Comparison of ENCODE assay signal across 24 cellular contexts in the genomic region with DNA sequence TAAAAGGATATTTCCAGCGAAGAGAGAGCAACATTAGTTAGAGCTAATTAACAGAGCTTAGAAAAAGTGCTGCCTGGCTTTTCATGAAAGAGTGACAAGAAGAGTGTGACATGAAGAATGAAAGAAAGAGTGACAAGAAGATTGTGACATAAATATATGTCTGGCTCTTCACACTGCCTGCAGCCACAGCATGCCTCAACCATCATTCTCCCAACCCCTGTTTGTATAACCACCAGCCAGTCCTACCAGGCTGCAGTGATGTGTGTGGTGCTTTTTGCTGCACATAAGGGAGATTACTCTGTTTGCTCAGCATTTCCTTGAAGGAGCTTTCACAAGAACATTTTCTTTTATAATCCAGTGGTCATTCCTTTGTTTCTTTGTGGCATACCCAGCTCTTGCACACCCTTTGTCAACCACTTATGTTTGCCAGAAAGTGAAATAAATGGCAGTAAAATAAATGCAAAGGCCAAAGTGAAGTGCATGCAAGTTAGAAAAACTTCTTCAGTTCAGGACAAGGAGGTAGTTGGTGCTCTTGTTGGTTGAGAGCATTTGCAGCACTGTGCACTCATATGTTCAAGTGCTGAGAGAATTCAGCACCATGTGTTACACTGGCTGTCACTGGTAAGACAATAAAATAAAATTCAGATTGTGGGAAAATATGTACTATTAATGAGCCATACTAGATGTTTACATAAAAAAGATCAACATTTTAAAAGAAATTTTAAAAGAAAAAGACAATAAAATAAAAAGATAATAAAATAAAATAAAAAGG. TPM values are rescaled to one million over a fixed set of nuclear protein-coding genes. Genes with fewer than 3 reads are reported as not detected.
DNase-seq lines count a peak whose midpoint lies in the region; ATAC-seq, FAIRE-seq and TF ChIP-seq lines count a peak whose summit lies in the region.
"Had no signal": no experiment of that assay in that cellular context is flagged by ENCODE, and none has a peak within 500 bp of the region (broad histone marks: within the 10 kb centered on the region; RNA-seq: fewer than 3 reads in every experiment).

No MANE protein-coding gene starts in this region.

- FAIRE-seq in endometrium (lab: Jason Lieb, UNC): peak; percentile 99
- FAIRE-seq in D721Med (lab: Jason Lieb, UNC): no peak

- H2AFZ ChIP-seq in GM23338: no peak overlapping the region

- H3K27ac ChIP-seq in GM23338 (ENCODE audit: low read depth): no peak overlapping the region

- H3F3A ChIP-seq in GM23338 (replicated peaks; ENCODE audit: low read depth): 0 out of 2 replicates have a peak, but pooled peaks cover 2% of the 10 kb centered on the region

- DNase-seq in GM23338 (ENCODE audit: low spot score): no peak
- DNase-seq in NCI-H82 treated with DMSO at 0.1 percent for 48 hours (lab: John Stamatoyannopoulos, UW; ENCODE audit: unreplicated experiment): peak; percentile 12
- DNase-seq in neural crest cell (ENCODE audit: low read depth, low spot score): no peak
- no peak for DNase-seq in hippocampal formation (lab: John Stamatoyannopoulos, UW)
- DNase-seq in activated CD8-positive, alpha-beta memory T cell treated with anti-CD3 and anti-CD28 coated beads, Interleukin-2, amount 50 U/mL, for 48 hours: no peak
- DNase-seq in foreskin fibroblast: no peak
- DNase-seq in D721Med (ENCODE audit: insufficient read length, low spot score): no peak
- DNase-seq: activated naive CD4-positive, alpha-beta T cell treated with anti-CD3 and anti-CD28 coated beads, Interleukin-2, amount 10 ng/mL, durations not matched to agents 7 days and 5 days; activated T-cell treated with anti-CD3 and anti-CD28 coated beads, Interleukin-2, amount 50 U/mL, for 48 hours; aorta; CD8-positive, alpha-beta T cell; DMS79; H7; Karpas-422; naive thymus-derived CD8-positive, alpha-beta T cell; NCI-H1930; NCI-H446 treated with DMSO at 0.1 percent for 48 hours; NK-92 treated with Interleukin-12 subunit alpha and Interleukin-12 subunit beta, amount 100 ng/mL, for 24 hours; stimulated activated CD4-positive, alpha-beta T cell treated with anti-CD3 and anti-CD28 coated beads, Interleukin-2, amount 100 ng/mL, for 24 hours; stimulated activated naive CD4-positive, alpha-beta T cell treated with Interleukin-2 at 50 U/mL for 16 hours; T-helper 9 cell had no signal

- no peak for TF ChIP-seq CTCF in GM23338 (conservative IDR thresholded peaks at IDR 0.05; ENCODE audit: low read depth in 2 of 2)
- TF ChIP-seq CTCF in neural crest cell (conservative IDR thresholded peaks at IDR 0.05): no peak
- TF ChIP-seq CTCF in foreskin fibroblast (IDR thresholded peaks at IDR 0.05; ENCODE audit: low read depth, low read length): no peak
- TF ChIP-seq CTCF in D721Med (IDR thresholded peaks at IDR 0.05; ENCODE audit: insufficient read depth, missing control alignments): no peak

- H3K4me2 ChIP-seq in GM23338: no peak overlapping the region

- no peak for ATAC-seq in GM23338
- ATAC-seq: activated CD4-positive, CD25-positive, alpha-beta regulatory T cell treated with anti-CD3 and anti-CD28 coated beads, Interleukin-2, amount 50 U/mL, for 24 hours; CD8-positive, alpha-beta T cell; naive thymus-derived CD8-positive, alpha-beta T cell had no signal

- H3K9me2 ChIP-seq in GM23338 (ENCODE audit: insufficient read depth): peaks cover 18% of the 10 kb centered on the region

- no peaks in the 10 kb centered on the region for H3K27me3 ChIP-seq in GM23338 (ENCODE audit: insufficient read depth)

- H3K27me3 Mint-ChIP-seq in GM23338 (ENCODE audit: insufficient read depth, low read depth, poor library complexity): peaks cover 10% of the 10 kb centered on the region
- no peaks in the 10 kb centered on the region for H3K27me3 Mint-ChIP-seq in neural crest cell (ENCODE audit: low read depth)
- H3K27me3 Mint-ChIP-seq: activated naive CD4-positive, alpha-beta T cell treated with anti-CD3 and anti-CD28 coated beads, Interleukin-2, amount 10 ng/mL, durations not matched to agents 7 days and 5 days; naive thymus-derived CD8-positive, alpha-beta T cell; type B pancreatic cell had no signal

- H3K4me1 Mint-ChIP-seq in GM23338 (peaks cover 58% of the 10 kb centered on the region), neural crest cell (peaks cover 43% of the 10 kb centered on the region)
- H3K4me1 Mint-ChIP-seq: activated naive CD4-positive, alpha-beta T cell treated with anti-CD3 and anti-CD28 coated beads, Interleukin-2, amount 10 ng/mL, durations not matched to agents 7 days and 5 days had no signal

- H3K79me2 ChIP-seq in GM23338 (replicated peaks; ENCODE audit: insufficient read depth): peaks cover 27% of the 10 kb centered on the region

- H3K36me3 ChIP-seq in GM23338 (ENCODE audit: insufficient read depth): no peaks in the 10 kb centered on the region

- H3K36me3 Mint-ChIP-seq in GM23338 (ENCODE audit: low read depth): peaks cover 14% of the 10 kb centered on the region; the same call in 2 of the 3 replicates
- H3K36me3 Mint-ChIP-seq in neural crest cell (ENCODE audit: low read depth): no peaks in the 10 kb centered on the region
- H3K36me3 Mint-ChIP-seq: activated naive CD4-positive, alpha-beta T cell treated with anti-CD3 and anti-CD28 coated beads, Interleukin-2, amount 10 ng/mL, durations not matched to agents 7 days and 5 days; CD8-positive, alpha-beta T cell; type B pancreatic cell had no signal

- H3K4me3 ChIP-seq in GM23338: no peak overlapping the region
- H3K4me3 ChIP-seq in foreskin fibroblast (ENCODE audit: low read depth in 1 of 2, low read length in 2 of 2): no peak overlapping the region

- H3K27ac Mint-ChIP-seq in GM23338 (peak overlapping the region; percentile 68), neural crest cell (ENCODE audit: unreplicated experiment) (peak overlapping the region; percentile 13)
- H3K27ac Mint-ChIP-seq: activated naive CD4-positive, alpha-beta T cell treated with anti-CD3 and anti-CD28 coated beads, Interleukin-2, amount 10 ng/mL, durations not matched to agents 7 days and 5 days; CD8-positive, alpha-beta T cell; naive thymus-derived CD8-positive, alpha-beta T cell; type B pancreatic cell had no signal

- no peaks in the 10 kb centered on the region for H4K20me1 ChIP-seq in GM23338 (replicated peaks; ENCODE audit: insufficient read depth)

- H3K4me3 Mint-ChIP-seq in GM23338: no peak overlapping the region
- no peak overlapping the region for H3K4me3 Mint-ChIP-seq in neural crest cell
- H3K4me3 Mint-ChIP-seq: activated naive CD4-positive, alpha-beta T cell treated with anti-CD3 and anti-CD28 coated beads, Interleukin-2, amount 10 ng/mL, durations not matched to agents 7 days and 5 days; CD8-positive, alpha-beta T cell; naive thymus-derived CD8-positive, alpha-beta T cell; type B pancreatic cell had no signal

- peaks cover 59% of the 10 kb centered on the region for H3K4me1 ChIP-seq in GM23338 (ENCODE audit: insufficient read depth)

- H3K9me3 Mint-ChIP-seq in GM23338: no peaks in the 10 kb centered on the region
- H3K9me3 Mint-ChIP-seq in neural crest cell: peaks cover 2% of the 10 kb centered on the region
- H3K9me3 Mint-ChIP-seq: activated naive CD4-positive, alpha-beta T cell treated with anti-CD3 and anti-CD28 coated beads, Interleukin-2, amount 10 ng/mL, durations not matched to agents 7 days and 5 days; CD8-positive, alpha-beta T cell had no signal

TF ChIP-seq in GM23338, 12 proteins besides CTCF, POLR2A, EP300 and RAD21:
- TF ChIP-seq EZH2 (IDR thresholded peaks at IDR 0.05; ENCODE audit: low read depth, unreplicated experiment) (no peak), NANOG (IDR thresholded peaks at IDR 0.05; ENCODE audit: borderline replicate concordance) (no peak), ZNF114 (CRISPR knock-in tag; IDR thresholded peaks at IDR 0.05) (no peak)

RNA-seq across cellular contexts. Expression of a gene that starts 50.6 kb away (rescaled TPM):
- total RNA-seq in GM23338 (2014; rRNA removed; shearing (Covaris generic)): 28.8 and 29.6 TPM in 2 replicates
- 25.6 and 32.0 TPM in 2 replicates for polyA plus RNA-seq in GM23338 (2016; fragmentation: Nextera tagmentation; extraction: Ambion mirVana)
- total RNA-seq in neural crest cell: 53.6 and 54.8 TPM in 2 replicates
